ENCODE assay signal across 2 cellular contexts in the genomic region with DNA sequence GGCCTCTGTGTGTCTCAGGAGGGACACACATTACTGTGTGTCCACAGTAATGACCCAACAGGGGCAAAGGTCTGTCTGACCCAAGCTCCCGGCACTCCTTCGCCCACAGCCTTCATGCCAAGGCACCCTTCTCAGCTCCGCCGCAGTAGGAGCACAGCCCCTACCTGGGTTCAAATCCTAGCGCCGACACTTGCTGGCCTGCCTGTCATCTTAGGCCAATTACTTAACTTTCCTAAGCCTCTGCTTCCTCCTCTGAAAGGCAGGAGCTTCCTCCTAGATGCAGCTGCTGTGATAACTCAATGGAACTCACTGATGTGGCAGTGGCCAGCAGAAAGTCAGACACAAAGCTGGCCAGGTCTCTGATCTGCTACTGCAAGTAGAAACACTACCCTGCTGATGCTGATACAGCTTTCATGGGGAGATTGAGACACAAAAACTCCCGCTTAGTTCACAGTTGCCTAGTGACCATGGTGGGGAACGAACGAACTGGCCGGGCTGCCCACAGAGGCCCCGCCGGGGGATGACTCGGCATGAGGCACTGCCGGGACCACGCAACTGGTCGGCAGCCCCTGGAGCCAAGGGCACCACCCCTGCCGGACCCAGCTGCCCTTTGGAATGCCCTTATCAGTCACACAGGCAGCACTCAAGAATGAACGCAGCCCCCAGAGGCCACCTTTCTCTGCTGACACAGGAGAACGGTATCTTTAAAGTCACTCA.
A peak's percentile ranks its signal among the peaks of the same experiment; 100 is the strongest.
TF ChIP-seq lines count a peak whose summit lies in the region.

No MANE protein-coding gene starts in this region.

TF ChIP-seq in IMR-90, 13 proteins besides CTCF, POLR2A, EP300 and RAD21:
- peak; percentile 16; the same call in 1 of the 2 replicates for TF ChIP-seq BHLHE40 (IDR thresholded peaks at IDR 0.05; ENCODE audit: low read depth, low read length)
- TF ChIP-seq MAFK (IDR thresholded peaks at IDR 0.05; ENCODE audit: low read depth, low read length): peak; percentile 55
- TF ChIP-seq MXI1 (IDR thresholded peaks at IDR 0.05; ENCODE audit: borderline replicate concordance, low read depth, low read length): peak; percentile 29; the same call in 1 of the 2 replicates
- TF ChIP-seq MAZ (IDR thresholded peaks at IDR 0.05; ENCODE audit: borderline replicate concordance, low read depth, low read length): peak; percentile 30; the same call in 1 of the 2 replicates
- peak; percentile 87 for TF ChIP-seq NFE2L2 (IDR thresholded peaks at IDR 0.05; ENCODE audit: low read depth, low read length)
- no peak for TF ChIP-seq RCOR1 (IDR thresholded peaks at IDR 0.05; ENCODE audit: insufficient replicate concordance, low read length)
- TF ChIP-seq RFX5 (IDR thresholded peaks at IDR 0.05; ENCODE audit: low read depth, low read length): no peak
- TF ChIP-seq, protein P1, sequence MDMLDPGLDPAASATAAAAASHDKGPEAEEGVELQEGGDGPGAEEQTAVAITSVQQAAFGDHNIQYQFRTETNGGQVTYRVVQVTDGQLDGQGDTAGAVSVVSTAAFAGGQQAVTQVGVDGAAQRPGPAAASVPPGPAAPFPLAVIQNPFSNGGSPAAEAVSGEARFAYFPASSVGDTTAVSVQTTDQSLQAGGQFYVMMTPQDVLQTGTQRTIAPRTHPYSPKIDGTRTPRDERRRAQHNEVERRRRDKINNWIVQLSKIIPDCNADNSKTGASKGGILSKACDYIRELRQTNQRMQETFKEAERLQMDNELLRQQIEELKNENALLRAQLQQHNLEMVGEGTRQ (IDR thresholded peaks at IDR 0.05; ENCODE audit: low read depth, low read length): no peak
- TF ChIP-seq, protein P2, sequence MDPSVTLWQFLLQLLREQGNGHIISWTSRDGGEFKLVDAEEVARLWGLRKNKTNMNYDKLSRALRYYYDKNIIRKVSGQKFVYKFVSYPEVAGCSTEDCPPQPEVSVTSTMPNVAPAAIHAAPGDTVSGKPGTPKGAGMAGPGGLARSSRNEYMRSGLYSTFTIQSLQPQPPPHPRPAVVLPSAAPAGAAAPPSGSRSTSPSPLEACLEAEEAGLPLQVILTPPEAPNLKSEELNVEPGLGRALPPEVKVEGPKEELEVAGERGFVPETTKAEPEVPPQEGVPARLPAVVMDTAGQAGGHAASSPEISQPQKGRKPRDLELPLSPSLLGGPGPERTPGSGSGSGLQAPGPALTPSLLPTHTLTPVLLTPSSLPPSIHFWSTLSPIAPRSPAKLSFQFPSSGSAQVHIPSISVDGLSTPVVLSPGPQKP (IDR thresholded peaks at IDR 0.05; ENCODE audit: borderline replicate concordance, low read depth, low read length): no peak
- no peak for TF ChIP-seq SMC3 (IDR thresholded peaks at IDR 0.05; ENCODE audit: low read depth, low read length)
- TF ChIP-seq CEBPB (IDR thresholded peaks at IDR 0.05; ENCODE audit: low read depth, low read length): peak; percentile 70
- TF ChIP-seq FOS (IDR thresholded peaks at IDR 0.05; ENCODE audit: low read depth, low read length): peak; percentile 58
- no peak for TF ChIP-seq CHD1 (IDR thresholded peaks at IDR 0.05; ENCODE audit: low read depth, low read length)

TF ChIP-seq in HEK293T, 16 proteins besides CTCF, POLR2A, EP300 and RAD21:
- TF ChIP-seq LEF1 (IDR thresholded peaks at IDR 0.05; ENCODE audit: borderline replicate concordance) (no peak), L3MBTL2 (conservative IDR thresholded peaks at IDR 0.05) (no peak), CTBP1 (IDR thresholded peaks at IDR 0.05; ENCODE audit: borderline replicate concordance) (no peak), NFRKB (IDR thresholded peaks at IDR 0.05) (no peak), FOXM1 (IDR thresholded peaks at IDR 0.05; ENCODE audit: borderline replicate concordance) (no peak), TARDBP (IDR thresholded peaks at IDR 0.05) (no peak), BHLHE40 (IDR thresholded peaks at IDR 0.05; ENCODE audit: borderline replicate concordance) (no peak), FOXA1 (IDR thresholded peaks at IDR 0.05) (no peak), SP1 (IDR thresholded peaks at IDR 0.05) (no peak), ARNT (IDR thresholded peaks at IDR 0.05) (no peak), ZNF384 (IDR thresholded peaks at IDR 0.05) (no peak), SUZ12 (IDR thresholded peaks at IDR 0.05) (no peak), HDGF (IDR thresholded peaks at IDR 0.05; ENCODE audit: borderline replicate concordance) (no peak)
- TF ChIP-seq, protein P3, sequence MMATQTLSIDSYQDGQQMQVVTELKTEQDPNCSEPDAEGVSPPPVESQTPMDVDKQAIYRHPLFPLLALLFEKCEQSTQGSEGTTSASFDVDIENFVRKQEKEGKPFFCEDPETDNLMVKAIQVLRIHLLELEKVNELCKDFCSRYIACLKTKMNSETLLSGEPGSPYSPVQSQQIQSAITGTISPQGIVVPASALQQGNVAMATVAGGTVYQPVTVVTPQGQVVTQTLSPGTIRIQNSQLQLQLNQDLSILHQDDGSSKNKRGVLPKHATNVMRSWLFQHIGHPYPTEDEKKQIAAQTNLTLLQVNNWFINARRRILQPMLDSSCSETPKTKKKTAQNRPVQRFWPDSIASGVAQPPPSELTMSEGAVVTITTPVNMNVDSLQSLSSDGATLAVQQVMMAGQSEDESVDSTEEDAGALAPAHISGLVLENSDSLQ (IDR thresholded peaks at IDR 0.05): no peak
